Comparison of ENCODE assay signal across 1 cellular context in the genomic region with DNA sequence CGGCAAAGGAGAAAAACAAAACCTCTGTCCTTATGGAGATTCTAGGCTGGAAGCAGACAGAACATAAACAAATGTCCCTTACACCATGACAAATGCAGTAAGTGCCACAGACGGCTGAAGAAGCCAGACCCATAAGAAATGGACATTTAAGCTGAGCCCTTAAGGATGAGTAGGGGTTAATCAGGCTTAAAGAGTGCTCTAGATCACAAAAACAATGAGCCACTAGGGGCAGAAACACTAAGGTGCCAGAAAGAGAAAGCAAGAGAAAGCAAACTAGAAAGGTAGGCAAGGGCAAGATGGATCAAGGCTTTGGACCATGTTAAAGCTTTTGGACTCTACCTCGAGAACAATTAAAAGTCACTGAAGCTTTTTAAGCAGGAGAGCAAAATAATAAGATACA.
TF ChIP-seq lines count a peak whose summit lies in the region.

No MANE protein-coding gene starts in this region.

TF ChIP-seq in IMR-90, 13 proteins besides CTCF, POLR2A, EP300 and RAD21 (continued from another document):
- TF ChIP-seq, protein P1, sequence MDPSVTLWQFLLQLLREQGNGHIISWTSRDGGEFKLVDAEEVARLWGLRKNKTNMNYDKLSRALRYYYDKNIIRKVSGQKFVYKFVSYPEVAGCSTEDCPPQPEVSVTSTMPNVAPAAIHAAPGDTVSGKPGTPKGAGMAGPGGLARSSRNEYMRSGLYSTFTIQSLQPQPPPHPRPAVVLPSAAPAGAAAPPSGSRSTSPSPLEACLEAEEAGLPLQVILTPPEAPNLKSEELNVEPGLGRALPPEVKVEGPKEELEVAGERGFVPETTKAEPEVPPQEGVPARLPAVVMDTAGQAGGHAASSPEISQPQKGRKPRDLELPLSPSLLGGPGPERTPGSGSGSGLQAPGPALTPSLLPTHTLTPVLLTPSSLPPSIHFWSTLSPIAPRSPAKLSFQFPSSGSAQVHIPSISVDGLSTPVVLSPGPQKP (IDR thresholded peaks at IDR 0.05; ENCODE audit: borderline replicate concordance, low read depth, low read length) = no peak
TF ChIP-seq in IMR-90: peak in this region for 0.
